1 cellular context compared by ENCODE assay signal in the genomic region with DNA sequence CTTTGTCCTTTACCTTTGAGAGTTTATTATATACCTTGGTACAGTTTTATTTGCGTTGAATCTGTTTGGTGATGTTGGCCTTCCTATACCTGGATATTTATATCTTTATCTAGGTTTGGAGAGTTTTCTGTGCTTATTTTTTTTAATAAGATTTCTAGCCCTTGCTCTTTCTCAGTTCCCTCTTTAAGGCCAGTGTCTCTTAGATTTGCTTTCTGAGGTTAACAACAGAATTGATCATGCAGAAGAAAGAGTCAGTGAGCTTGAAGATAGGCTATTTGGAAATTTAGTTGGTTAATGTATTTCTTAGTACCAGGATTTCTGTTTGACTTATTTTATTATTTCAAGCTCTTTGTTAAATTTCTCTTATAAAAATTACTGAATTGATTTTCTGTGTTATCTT.
TF ChIP-seq lines count a peak whose summit lies in the region.

No MANE protein-coding gene starts in this region.

TF ChIP-seq in GM12878, 131 proteins besides CTCF, POLR2A, EP300 and RAD21:
- TF ChIP-seq, protein P1, sequence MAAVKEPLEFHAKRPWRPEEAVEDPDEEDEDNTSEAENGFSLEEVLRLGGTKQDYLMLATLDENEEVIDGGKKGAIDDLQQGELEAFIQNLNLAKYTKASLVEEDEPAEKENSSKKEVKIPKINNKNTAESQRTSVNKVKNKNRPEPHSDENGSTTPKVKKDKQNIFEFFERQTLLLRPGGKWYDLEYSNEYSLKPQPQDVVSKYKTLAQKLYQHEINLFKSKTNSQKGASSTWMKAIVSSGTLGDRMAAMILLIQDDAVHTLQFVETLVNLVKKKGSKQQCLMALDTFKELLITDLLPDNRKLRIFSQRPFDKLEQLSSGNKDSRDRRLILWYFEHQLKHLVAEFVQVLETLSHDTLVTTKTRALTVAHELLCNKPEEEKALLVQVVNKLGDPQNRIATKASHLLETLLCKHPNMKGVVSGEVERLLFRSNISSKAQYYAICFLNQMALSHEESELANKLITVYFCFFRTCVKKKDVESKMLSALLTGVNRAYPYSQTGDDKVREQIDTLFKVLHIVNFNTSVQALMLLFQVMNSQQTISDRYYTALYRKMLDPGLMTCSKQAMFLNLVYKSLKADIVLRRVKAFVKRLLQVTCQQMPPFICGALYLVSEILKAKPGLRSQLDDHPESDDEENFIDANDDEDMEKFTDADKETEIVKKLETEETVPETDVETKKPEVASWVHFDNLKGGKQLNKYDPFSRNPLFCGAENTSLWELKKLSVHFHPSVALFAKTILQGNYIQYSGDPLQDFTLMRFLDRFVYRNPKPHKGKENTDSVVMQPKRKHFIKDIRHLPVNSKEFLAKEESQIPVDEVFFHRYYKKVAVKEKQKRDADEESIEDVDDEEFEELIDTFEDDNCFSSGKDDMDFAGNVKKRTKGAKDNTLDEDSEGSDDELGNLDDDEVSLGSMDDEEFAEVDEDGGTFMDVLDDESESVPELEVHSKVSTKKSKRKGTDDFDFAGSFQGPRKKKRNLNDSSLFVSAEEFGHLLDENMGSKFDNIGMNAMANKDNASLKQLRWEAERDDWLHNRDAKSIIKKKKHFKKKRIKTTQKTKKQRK (IDR thresholded peaks at IDR 0.05; ENCODE audit: low read depth, low read length) = no peak
- peak; percentile 43; the same call in 1 of the 2 replicates for TF ChIP-seq SPI1 (IDR thresholded peaks at IDR 0.05; ENCODE audit: borderline replicate concordance, insufficient read depth, low read depth, low read length)
